In genomic region chr5:14663734-14664269, GRCh38 we compare ENCODE assay signal across 8 cellular contexts. TPM values are rescaled to one million over a fixed set of nuclear protein-coding genes. Genes with fewer than 3 reads are reported as not detected.
A peak's percentile ranks its signal among the peaks of the same experiment; 100 is the strongest.
DNase-seq lines count a peak whose midpoint lies in the region; ATAC-seq and TF ChIP-seq lines count a peak whose summit lies in the region.

No MANE protein-coding gene starts in this region.

- H3K9ac ChIP-seq in BLaER1 (peak overlapping the region; percentile 92), endodermal cell (ENCODE audit: extremely low read depth, low read length, poor library complexity, severe bottlenecking) (peak overlapping the region; percentile 66)

- WGBS in endodermal cell (ENCODE audit: insufficient coverage in 1 of 2, insufficient read length in 1 of 2), 2 experiments, result 9 to 17% methylated on average over 8 to 24 of the region's 24 CpGs

- peaks cover 3% of the 10 kb centered on the region for H3K36me3 Mint-ChIP-seq in endodermal cell (ENCODE audit: low read depth)
- H3K36me3 Mint-ChIP-seq in naive B cell, result no peaks in the 10 kb centered on the region

- H3K9me3 ChIP-seq in BLaER1 (no peaks in the 10 kb centered on the region), RWPE2 (ENCODE audit: severe bottlenecking) (no peaks in the 10 kb centered on the region), endodermal cell (ENCODE audit: control insufficient read depth, low read length) (no peaks in the 10 kb centered on the region)

- no peak for DNase-seq in RWPE2 (ENCODE audit: low spot score)
- no peak for DNase-seq in endodermal cell
- DNase-seq in naive B cell, result peak; percentile 35
- DNase-seq in D341Med (ENCODE audit: low spot score), result no peak
- no peak for DNase-seq in NCI-H1048 (lab: John Stamatoyannopoulos, UW)

- peaks cover 16% of the 10 kb centered on the region for H3K27me3 Mint-ChIP-seq in endodermal cell (ENCODE audit: insufficient read depth)
- no peaks in the 10 kb centered on the region for H3K27me3 Mint-ChIP-seq in naive B cell

- no peak for TF ChIP-seq CTCF in RWPE2 (IDR thresholded peaks at IDR 0.05; ENCODE audit: poor library complexity, severe bottlenecking)
- no peak for TF ChIP-seq CTCF in endodermal cell (conservative IDR thresholded peaks at IDR 0.05)

- H3K36me3 ChIP-seq in BLaER1 (peaks cover 15% of the 10 kb centered on the region), RWPE2 (ENCODE audit: low read depth) (peaks cover 16% of the 10 kb centered on the region; the same call in 1 of the 2 replicates), endodermal cell (ENCODE audit: control insufficient read depth, insufficient read depth, low read length) (no peaks in the 10 kb centered on the region)

- ATAC-seq in GM18873 (IDR thresholded peaks at IDR 0.05; ENCODE audit: low FRiP score, unreplicated experiment), result peak; percentile 22
- ATAC-seq in HG03442 (IDR thresholded peaks at IDR 0.05; ENCODE audit: unreplicated experiment), result peak; percentile 14
- peak; percentile 5; the same call in 1 of the 3 replicates for ATAC-seq in RWPE2 (ENCODE audit: low read depth)
- ATAC-seq in naive B cell (ENCODE audit: low read depth in 2 of 2), result peak; percentile 8

- H3K4me3 ChIP-seq in BLaER1 (peak overlapping the region; percentile 95), RWPE2 (ENCODE audit: severe bottlenecking) (peak overlapping the region; percentile 90), endodermal cell (ENCODE audit: low read length) (peak overlapping the region; percentile 97)

- peak overlapping the region; percentile 90 for H3K27ac ChIP-seq in BLaER1
- peak overlapping the region; percentile 81 for H3K27ac ChIP-seq in RWPE2 (ENCODE audit: poor library complexity, severe bottlenecking)
- H3K27ac ChIP-seq in endodermal cell (ENCODE audit: low read depth, low read length), result peak overlapping the region; percentile 64

- H3K9me3 Mint-ChIP-seq in endodermal cell, result no peaks in the 10 kb centered on the region
- peaks cover 0 to 2% (median 0%) of the 10 kb centered on the region in 7 donors for H3K9me3 Mint-ChIP-seq in naive B cell

- H3K4me1 Mint-ChIP-seq in endodermal cell (peaks cover 26% of the 10 kb centered on the region), naive B cell (peaks cover 43 to 62% (median 54%) of the 10 kb centered on the region in 3 donors)

- peak overlapping the region; percentile 91 for H3K27ac Mint-ChIP-seq in endodermal cell
- H3K27ac Mint-ChIP-seq in naive B cell, result peak overlapping the region; percentile 87 to 99 (median 95)

- H4K20me1 ChIP-seq in BLaER1, result peaks cover 42% of the 10 kb centered on the region

- H3K4me3 Mint-ChIP-seq in endodermal cell, result peak overlapping the region; percentile 85
- H3K4me3 Mint-ChIP-seq in naive B cell, result peak overlapping the region; percentile 86 to 98 (median 97)

- H3K4me1 ChIP-seq in BLaER1 (peaks cover 67% of the 10 kb centered on the region), RWPE2 (ENCODE audit: insufficient read depth, poor library complexity, severe bottlenecking) (peaks cover 36% of the 10 kb centered on the region), endodermal cell (ENCODE audit: control insufficient read depth, insufficient read depth, low read length) (peaks cover 9% of the 10 kb centered on the region)

- peak overlapping the region; percentile 93 for H3K4me2 ChIP-seq in BLaER1

- H3K27me3 ChIP-seq in BLaER1, result no peaks in the 10 kb centered on the region
- no peaks in the 10 kb centered on the region for H3K27me3 ChIP-seq in RWPE2 (ENCODE audit: insufficient read depth, poor library complexity, severe bottlenecking)
- no peaks in the 10 kb centered on the region for H3K27me3 ChIP-seq in endodermal cell (ENCODE audit: control insufficient read depth, insufficient read depth, low read length, poor library complexity, severe bottlenecking)

RNA-seq across cellular contexts. Expression of gene OTULIN, which starts 0.7 kb away (rescaled TPM):
- 10 to 100 TPM; 36.4 to 43.2 TPM for total RNA-seq in endodermal cell
- 18.8 TPM for polyA plus RNA-seq in endodermal cell (2013, experiment 1 of 2)
- 18.3 TPM for polyA plus RNA-seq in endodermal cell (2013, experiment 2 of 2)
- 10 to 100 TPM in 5 of 6 donors, 1 to 10 TPM in 1; 9.4 to 27.8 (median 19.1) TPM for polyA plus RNA-seq in naive B cell (ENCODE audit: low read depth in 6 of 6)
